In genomic region chr1:228940931-228941330, GRCh38 we compare ENCODE assay signal across 17 cellular contexts.
"Had no signal": no experiment of that assay in that cellular context is flagged by ENCODE, and none has a peak within 500 bp of the region (broad histone marks: within the 10 kb centered on the region; RNA-seq: fewer than 3 reads in every experiment).

No MANE protein-coding gene starts in this region.

- H3K4me3 ChIP-seq: breast epithelium, esophagus squamous epithelium, psoas muscle, suprapubic skin had no signal

- ATAC-seq: activated T-cell treated with anti-CD3 and anti-CD28 coated beads, Interleukin-2, amount 50 U/mL, for 72 hours; foreskin keratinocyte; natural killer cell treated with Interleukin-12 subunit alpha and Interleukin-12 subunit beta and Interleukin-15 and Interleukin-18, amount 100 ng/mL, for 72 hours; psoas muscle; sciatic nerve had no signal

- H3K27ac Mint-ChIP-seq: activated naive CD8-positive, alpha-beta T cell treated with anti-CD3 and anti-CD28 coated beads, Interleukin-2, amount 10 ng/mL, durations not matched to agents 7 days and 5 days; activated T-cell treated with anti-CD3 and anti-CD28 coated beads, Interleukin-2, amount 50 U/mL, for 72 hours; T-helper 2 cell treated with Interferon-gamma antibody and Interleukin-4, amounts not matched to agents 5 μg/mL and 100 μg/mL, for 36 hours; type B pancreatic cell had no signal

- H3K9me3 ChIP-seq: breast epithelium, esophagus squamous epithelium, psoas muscle, suprapubic skin had no signal

- H3K4me3 Mint-ChIP-seq: activated naive CD8-positive, alpha-beta T cell treated with anti-CD3 and anti-CD28 coated beads, Interleukin-2, amount 10 ng/mL, durations not matched to agents 7 days and 5 days; activated T-cell treated with anti-CD3 and anti-CD28 coated beads, Interleukin-2, amount 50 U/mL, for 72 hours; natural killer cell treated with Interleukin-12 subunit alpha and Interleukin-12 subunit beta and Interleukin-15 and Interleukin-18, amount 100 ng/mL, for 72 hours; T-helper 2 cell treated with Interferon-gamma antibody and Interleukin-4, amounts not matched to agents 5 μg/mL and 100 μg/mL, for 36 hours; type B pancreatic cell had no signal

- H3K27ac ChIP-seq: breast epithelium, esophagus squamous epithelium, foreskin keratinocyte, psoas muscle, suprapubic skin had no signal

- H3K4me1 ChIP-seq: foreskin keratinocyte had no signal

- H3K36me3 ChIP-seq: breast epithelium, esophagus squamous epithelium, suprapubic skin had no signal

- DNase-seq: activated CD4-positive, alpha-beta T cell treated with anti-CD3 and anti-CD28 coated beads, Interleukin-2, amount 50 U/mL, for 4 hours; activated CD4-positive, CD25-positive, alpha-beta regulatory T cell treated with anti-CD3 and anti-CD28 coated beads, Interleukin-2, amount 50 U/mL, for 72 hours; activated gamma-delta T cell treated with Interleukin-2 at 50 U/mL for 16 hours; activated naive CD8-positive, alpha-beta T cell treated with anti-CD3 and anti-CD28 coated beads, Interleukin-2, amount 10 ng/mL, durations not matched to agents 7 days and 5 days; activated T-cell treated with anti-CD3 and anti-CD28 coated beads, Interleukin-2, amount 50 U/mL, for 72 hours; anterior cingulate cortex; esophagus squamous epithelium; foreskin keratinocyte; psoas muscle; stimulated activated CD4-positive, alpha-beta T cell treated with anti-CD3 and anti-CD28 coated beads, Interleukin-12 subunit alpha, Interleukin-12 subunit beta, amount 100 ng/mL, for 4 hours; stimulated activated naive CD4-positive, alpha-beta T cell had no signal

- H3K36me3 Mint-ChIP-seq: activated naive CD8-positive, alpha-beta T cell treated with anti-CD3 and anti-CD28 coated beads, Interleukin-2, amount 10 ng/mL, durations not matched to agents 7 days and 5 days; natural killer cell treated with Interleukin-12 subunit alpha and Interleukin-12 subunit beta and Interleukin-15 and Interleukin-18, amount 100 ng/mL, for 72 hours; type B pancreatic cell had no signal

- H3K27me3 Mint-ChIP-seq: activated naive CD8-positive, alpha-beta T cell treated with anti-CD3 and anti-CD28 coated beads, Interleukin-2, amount 10 ng/mL, durations not matched to agents 7 days and 5 days; natural killer cell treated with Interleukin-12 subunit alpha and Interleukin-12 subunit beta and Interleukin-15 and Interleukin-18, amount 100 ng/mL, for 72 hours; type B pancreatic cell had no signal

- H3K9me3 Mint-ChIP-seq: activated naive CD8-positive, alpha-beta T cell treated with anti-CD3 and anti-CD28 coated beads, Interleukin-2, amount 10 ng/mL, durations not matched to agents 7 days and 5 days; activated T-cell treated with anti-CD3 and anti-CD28 coated beads, Interleukin-2, amount 50 U/mL, for 72 hours; natural killer cell treated with Interleukin-12 subunit alpha and Interleukin-12 subunit beta and Interleukin-15 and Interleukin-18, amount 100 ng/mL, for 72 hours; T-helper 2 cell treated with Interferon-gamma antibody and Interleukin-4, amounts not matched to agents 5 μg/mL and 100 μg/mL, for 36 hours; type B pancreatic cell had no signal

- H3K27me3 ChIP-seq: breast epithelium, esophagus squamous epithelium, foreskin keratinocyte, suprapubic skin had no signal
